ENCODE assay signal across 9 cellular contexts in the genomic region with DNA sequence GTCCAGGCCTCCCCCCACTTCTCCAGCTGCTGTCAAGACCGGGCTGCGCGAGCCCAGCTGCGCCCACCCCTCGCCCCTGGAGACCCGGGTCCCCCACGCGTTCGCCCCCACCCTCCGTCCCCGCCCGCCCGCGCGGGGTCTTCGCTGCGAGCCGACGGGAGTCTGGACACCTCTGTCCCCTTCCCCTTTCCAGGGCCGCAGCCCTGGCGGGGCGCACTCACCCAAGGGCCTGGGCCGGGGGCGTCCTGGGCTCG. TPM values are rescaled to one million over a fixed set of nuclear protein-coding genes. Genes with fewer than 3 reads are reported as not detected.
DNase-seq lines count a peak whose midpoint lies in the region; TF ChIP-seq lines count a peak whose summit lies in the region.
"Had no signal": no experiment of that assay in that cellular context is flagged by ENCODE, and none has a peak within 500 bp of the region (broad histone marks: within the 10 kb centered on the region; RNA-seq: fewer than 3 reads in every experiment).

No MANE protein-coding gene starts in this region.

- H2BK120ac ChIP-seq in trophoblast cell (ENCODE audit: insufficient read depth, low read length, poor library complexity), result no peak overlapping the region

- no peak for TF ChIP-seq POLR2A in erythroblast (IDR thresholded peaks at IDR 0.05; ENCODE audit: low read length)

- H3K36me3 ChIP-seq in CD8-positive, alpha-beta memory T cell (ENCODE audit: insufficient read depth, low read length), result no peaks in the 10 kb centered on the region
- no peaks in the 10 kb centered on the region for H3K36me3 ChIP-seq in SJCRH30
- H3K36me3 ChIP-seq in trophoblast cell (ENCODE audit: control insufficient read depth in 1 of 2, insufficient read depth in 2 of 2, low read length in 2 of 2), result no peaks in the 10 kb centered on the region

- no peaks in the 10 kb centered on the region for H3K9me3 Mint-ChIP-seq in CD8-positive, alpha-beta memory T cell

- peak overlapping the region; percentile 73 for H3K27ac ChIP-seq in CD8-positive, alpha-beta memory T cell (ENCODE audit: low read depth, low read length)
- H3K27ac ChIP-seq in SJCRH30, result no peak overlapping the region
- no peak overlapping the region for H3K27ac ChIP-seq in trophoblast cell (ENCODE audit: low read depth, low read length)

- H3K27me3 ChIP-seq in CD8-positive, alpha-beta memory T cell (ENCODE audit: insufficient read depth, low read length, poor library complexity, severe bottlenecking), result peaks cover 27% of the 10 kb centered on the region
- no peaks in the 10 kb centered on the region for H3K27me3 ChIP-seq in SJCRH30
- peaks cover 11% of the 10 kb centered on the region for H3K27me3 ChIP-seq in trophoblast cell (ENCODE audit: insufficient read depth, low read length)

- H3K27me3 Mint-ChIP-seq in CD8-positive, alpha-beta memory T cell, result peaks cover 39 to 43% of the 10 kb centered on the region in 2 donors

- no peak overlapping the region for H3K23ac ChIP-seq in trophoblast cell (ENCODE audit: low read length)

- no CpG with 5 or more reads among the region's 25 CpGs for WGBS in trophoblast cell (ENCODE audit: extremely low coverage, insufficient coverage, insufficient read length)

- no peak for DNase-seq in CD8-positive, alpha-beta memory T cell
- DNase-seq in SJCRH30 (no peak), fibroblast of pulmonary artery (ENCODE audit: low read depth) (no peak), trophoblast cell (no peak), NCI-H1694 (lab: John Stamatoyannopoulos, UW) (no peak), HUDEP-2 (lab: John Stamatoyannopoulos, UW; ENCODE audit: unreplicated experiment in 76 of 76) (no peak), erythroblast (lab: John Stamatoyannopoulos, UW) (no peak)
- DNase-seq in activated CD4-positive, alpha-beta T cell treated with anti-CD3 and anti-CD28 coated beads, Interleukin-2, amount 50 U/mL, for 1 hour, result no peak
- DNase-seq: activated CD8-positive, alpha-beta memory T cell treated with anti-CD3 and anti-CD28 coated beads, Interleukin-2, amount 50 U/mL, for 4 hours had no signal

- no peak overlapping the region for H2BK5ac ChIP-seq in trophoblast cell (ENCODE audit: low read depth, low read length, poor library complexity)

- no peak overlapping the region for H3K4ac ChIP-seq in trophoblast cell (ENCODE audit: low read depth, low read length)

- H4K91ac ChIP-seq in trophoblast cell (ENCODE audit: low read depth, low read length), result no peak overlapping the region

- no peak for TF ChIP-seq CTCF in fibroblast of pulmonary artery (IDR thresholded peaks at IDR 0.05; ENCODE audit: low read length, missing control alignments)

- no peak overlapping the region for H3K14ac ChIP-seq in trophoblast cell (ENCODE audit: low read length)

- peaks cover 2% of the 10 kb centered on the region for H3K79me2 ChIP-seq in trophoblast cell (ENCODE audit: control insufficient read depth, insufficient read depth, low read length, poor library complexity)

- H3K4me1 Mint-ChIP-seq in CD8-positive, alpha-beta memory T cell, result peaks cover 0 to 20% (median 6%) of the 10 kb centered on the region in 3 donors

- peak overlapping the region in 1 of 7 donors; percentile 48 for H3K4me3 Mint-ChIP-seq in CD8-positive, alpha-beta memory T cell

- no peak overlapping the region for H3K27ac Mint-ChIP-seq in CD8-positive, alpha-beta memory T cell

- no peak overlapping the region for H3K18ac ChIP-seq in trophoblast cell (ENCODE audit: low read length)

- H3K4me1 ChIP-seq in CD8-positive, alpha-beta memory T cell (ENCODE audit: insufficient read depth, low read length), result peaks cover 26% of the 10 kb centered on the region
- H3K4me1 ChIP-seq in SJCRH30, result peaks cover 22% of the 10 kb centered on the region
- peaks cover 2 to 14% of the 10 kb centered on the region in 2 experiments for H3K4me1 ChIP-seq in trophoblast cell (ENCODE audit: control insufficient read depth in 1 of 2, insufficient read depth in 2 of 2, low read length in 2 of 2)

- H4K12ac ChIP-seq in trophoblast cell (ENCODE audit: low read depth, low read length), result no peak overlapping the region

- H3K9ac ChIP-seq in trophoblast cell (ENCODE audit: low read length), result no peak overlapping the region

- CTCF ChIA-PET in CD8-positive, alpha-beta memory T cell (lab: Charles Lee), result no interaction called here

- H2AFZ ChIP-seq in trophoblast cell (ENCODE audit: insufficient read depth, low read length, poor library complexity), result peak overlapping the region; percentile 8

- H2AK5ac ChIP-seq in trophoblast cell (ENCODE audit: low read length), result no peak overlapping the region

- POLR2A ChIA-PET in CD8-positive, alpha-beta memory T cell (lab: Charles Lee), result no interaction called here

- peak overlapping the region; percentile 51 for H3K4me3 ChIP-seq in CD8-positive, alpha-beta memory T cell (ENCODE audit: low read length)
- H3K4me3 ChIP-seq in SJCRH30, result peak overlapping the region; percentile 60
- H3K4me3 ChIP-seq in fibroblast of pulmonary artery (replicated peaks; ENCODE audit: low read depth, low read length), result peak overlapping the region; percentile 30
- peak overlapping the region; percentile 53 for H3K4me3 ChIP-seq in trophoblast cell (ENCODE audit: low read depth, low read length)

- H3K79me1 ChIP-seq in trophoblast cell (ENCODE audit: low read length), result peaks cover 3% of the 10 kb centered on the region

- H2BK12ac ChIP-seq in trophoblast cell (ENCODE audit: low read length), result no peak overlapping the region

- H3K4me2 ChIP-seq in trophoblast cell (ENCODE audit: low read length), result peak overlapping the region; percentile 68

- no peaks in the 10 kb centered on the region for H3K9me3 ChIP-seq in CD8-positive, alpha-beta memory T cell (ENCODE audit: low read length)
- H3K9me3 ChIP-seq in SJCRH30 (replicated peaks), result no peaks in the 10 kb centered on the region
- H3K9me3 ChIP-seq in trophoblast cell (ENCODE audit: insufficient read depth, low read depth, low read length), result peaks cover 5% of the 10 kb centered on the region

- no peaks in the 10 kb centered on the region for H3K36me3 Mint-ChIP-seq in CD8-positive, alpha-beta memory T cell

- H4K8ac ChIP-seq in trophoblast cell (ENCODE audit: low read depth, low read length), result no peak overlapping the region

RNA-seq across cellular contexts. Expression of a gene that starts 0.2 kb away (rescaled TPM):
- total RNA-seq in CD8-positive, alpha-beta memory T cell, result under 1 TPM; 0.44 to 0.50 TPM
- polyA plus RNA-seq in CD8-positive, alpha-beta memory T cell, result not detected
- 5.2 and 8.4 TPM in 2 replicates for total RNA-seq in SJCRH30 (2014; rRNA removed; shearing (Covaris generic))
- 2.7 and 3.0 TPM in 2 replicates for polyA plus RNA-seq in trophoblast cell (2013)
